Comparison of ENCODE assay signal across 8 cellular contexts in genomic region chr11:441418-442274, GRCh38. TPM values are rescaled to one million over a fixed set of nuclear protein-coding genes. Genes with fewer than 3 reads are reported as not detected.
DNase-seq lines count a peak whose midpoint lies in the region; ATAC-seq lines count a peak whose summit lies in the region.

A gene with protein sequence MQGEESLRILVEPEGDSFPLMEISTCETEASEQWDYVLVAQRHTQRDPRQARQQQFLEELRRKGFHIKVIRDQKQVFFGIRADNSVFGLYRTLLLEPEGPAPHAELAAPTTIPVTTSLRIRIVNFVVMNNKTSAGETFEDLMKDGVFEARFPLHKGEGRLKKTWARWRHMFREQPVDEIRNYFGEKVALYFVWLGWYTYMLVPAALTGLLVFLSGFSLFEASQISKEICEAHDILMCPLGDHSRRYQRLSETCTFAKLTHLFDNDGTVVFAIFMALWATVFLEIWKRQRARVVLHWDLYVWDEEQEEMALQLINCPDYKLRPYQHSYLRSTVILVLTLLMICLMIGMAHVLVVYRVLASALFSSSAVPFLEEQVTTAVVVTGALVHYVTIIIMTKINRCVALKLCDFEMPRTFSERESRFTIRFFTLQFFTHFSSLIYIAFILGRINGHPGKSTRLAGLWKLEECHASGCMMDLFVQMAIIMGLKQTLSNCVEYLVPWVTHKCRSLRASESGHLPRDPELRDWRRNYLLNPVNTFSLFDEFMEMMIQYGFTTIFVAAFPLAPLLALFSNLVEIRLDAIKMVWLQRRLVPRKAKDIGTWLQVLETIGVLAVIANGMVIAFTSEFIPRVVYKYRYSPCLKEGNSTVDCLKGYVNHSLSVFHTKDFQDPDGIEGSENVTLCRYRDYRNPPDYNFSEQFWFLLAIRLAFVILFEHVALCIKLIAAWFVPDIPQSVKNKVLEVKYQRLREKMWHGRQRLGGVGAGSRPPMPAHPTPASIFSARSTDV (minus strand): TSS chr11:442011. CDS start chr11:441926, 85 bp downstream.

- ATAC-seq in CD4-positive, CD25-positive, alpha-beta regulatory T cell (ENCODE audit: low read depth in 2 of 2): peak; percentile 79 to 87
- peak; percentile 45 for ATAC-seq in GM21423 (IDR thresholded peaks at IDR 0.05; ENCODE audit: unreplicated experiment)

- H3K27ac ChIP-seq in CD4-positive, CD25-positive, alpha-beta regulatory T cell (ENCODE audit: insufficient read depth, low read length, poor library complexity, severe bottlenecking): peak within 1 kb of the TSS; percentile 62

- no peaks in the 10 kb centered on the region for H3K27me3 ChIP-seq in CD4-positive, CD25-positive, alpha-beta regulatory T cell (ENCODE audit: control insufficient read depth, insufficient read depth, low read length)

- H3K4me1 Mint-ChIP-seq in CD4-positive, CD25-positive, alpha-beta regulatory T cell: peaks cover 0 to 32% (median 9%) of the 10 kb centered on the region in 4 donors

- H3K4me3 ChIP-seq in CD4-positive, CD25-positive, alpha-beta regulatory T cell (ENCODE audit: low read depth, low read length): no peak within 1 kb of the TSS

- peaks cover 45% of the 10 kb centered on the region for H3K4me1 ChIP-seq in CD4-positive, CD25-positive, alpha-beta regulatory T cell (ENCODE audit: control insufficient read depth, insufficient read depth, low read length, poor library complexity, severe bottlenecking)

- peak within 1 kb of the TSS; percentile 54 to 82 (median 77) for H3K4me3 Mint-ChIP-seq in CD4-positive, CD25-positive, alpha-beta regulatory T cell

- peak within 1 kb of the TSS; percentile 44 to 91 (median 62) for H3K27ac Mint-ChIP-seq in CD4-positive, CD25-positive, alpha-beta regulatory T cell

- peak; percentile 49 to 77 (median 59) for DNase-seq in CD4-positive, CD25-positive, alpha-beta regulatory T cell
- DNase-seq in NCI-H345 (lab: John Stamatoyannopoulos, UW) (peak; percentile 73), islet precursor cell (peak; percentile 85), A172 (ENCODE audit: low spot score) (no peak), NCI-H1694 treated with DMSO at 0.1 percent for 48 hours (lab: John Stamatoyannopoulos, UW) (no peak)
- DNase-seq in activated CD8-positive, alpha-beta memory T cell treated with anti-CD3 and anti-CD28 coated beads, Interleukin-2, amount 50 U/mL, for 4 hours: peak; percentile 53
- DNase-seq in stimulated activated CD8-positive, alpha-beta memory T cell treated with anti-CD3 and anti-CD28 coated beads, Interleukin-4, amount 100 ng/mL, for 24 hours (ENCODE audit: low read depth): peak; percentile 42

- H3K36me3 ChIP-seq in CD4-positive, CD25-positive, alpha-beta regulatory T cell (ENCODE audit: control insufficient read depth, insufficient read depth, low read length): no peaks in the 10 kb centered on the region

- H3K27me3 Mint-ChIP-seq in CD4-positive, CD25-positive, alpha-beta regulatory T cell: no peaks in the 10 kb centered on the region

- H3K9me3 Mint-ChIP-seq in CD4-positive, CD25-positive, alpha-beta regulatory T cell: no peaks in the 10 kb centered on the region

- H3K36me3 Mint-ChIP-seq in CD4-positive, CD25-positive, alpha-beta regulatory T cell: peaks cover 5% of the 10 kb centered on the region

- no peaks in the 10 kb centered on the region for H3K9me3 ChIP-seq in CD4-positive, CD25-positive, alpha-beta regulatory T cell (ENCODE audit: control insufficient read depth in 2 of 2, low read length in 2 of 2)

RNA-seq across cellular contexts. Expression of the gene that starts here (rescaled TPM):
- 153 TPM for total RNA-seq in CD4-positive, CD25-positive, alpha-beta regulatory T cell
- 10 to 100 TPM in 3 of 4 donors, 1 to 10 TPM in 1; 8.9 to 16.4 (median 12.3) TPM for polyA plus RNA-seq in CD4-positive, CD25-positive, alpha-beta regulatory T cell
- total RNA-seq in A172 (2014; rRNA removed; shearing (Covaris generic)): 0.19 TPM in 1 of 2 replicates, not detected in the other

Comparison
In these comparisons a context has a peak if more than half of its experiments do, and no peak if none do; other contexts are left out.
1. RNA of the gene that starts here (total RNA-seq): 153 TPM in CD4-positive, CD25-positive, alpha-beta regulatory T cell (single experiment); 0.19 TPM in A172; every median in the first group is over 100 times any median in the second.
2. DNase-seq: peak in CD4-positive, CD25-positive, alpha-beta regulatory T cell (3 of 3), NCI-H345 (single experiment), activated CD8-positive, alpha-beta memory T cell treated with anti-CD3 and anti-CD28 coated beads, Interleukin-2, amount 50 U/mL, for 4 hours (single experiment), islet precursor cell (single experiment) and stimulated activated CD8-positive, alpha-beta memory T cell treated with anti-CD3 and anti-CD28 coated beads, Interleukin-4, amount 100 ng/mL, for 24 hours (single experiment); none in A172 (single experiment) and NCI-H1694 treated with DMSO at 0.1 percent for 48 hours (single experiment).